14 cellular contexts compared by ENCODE assay signal in the genomic region with DNA sequence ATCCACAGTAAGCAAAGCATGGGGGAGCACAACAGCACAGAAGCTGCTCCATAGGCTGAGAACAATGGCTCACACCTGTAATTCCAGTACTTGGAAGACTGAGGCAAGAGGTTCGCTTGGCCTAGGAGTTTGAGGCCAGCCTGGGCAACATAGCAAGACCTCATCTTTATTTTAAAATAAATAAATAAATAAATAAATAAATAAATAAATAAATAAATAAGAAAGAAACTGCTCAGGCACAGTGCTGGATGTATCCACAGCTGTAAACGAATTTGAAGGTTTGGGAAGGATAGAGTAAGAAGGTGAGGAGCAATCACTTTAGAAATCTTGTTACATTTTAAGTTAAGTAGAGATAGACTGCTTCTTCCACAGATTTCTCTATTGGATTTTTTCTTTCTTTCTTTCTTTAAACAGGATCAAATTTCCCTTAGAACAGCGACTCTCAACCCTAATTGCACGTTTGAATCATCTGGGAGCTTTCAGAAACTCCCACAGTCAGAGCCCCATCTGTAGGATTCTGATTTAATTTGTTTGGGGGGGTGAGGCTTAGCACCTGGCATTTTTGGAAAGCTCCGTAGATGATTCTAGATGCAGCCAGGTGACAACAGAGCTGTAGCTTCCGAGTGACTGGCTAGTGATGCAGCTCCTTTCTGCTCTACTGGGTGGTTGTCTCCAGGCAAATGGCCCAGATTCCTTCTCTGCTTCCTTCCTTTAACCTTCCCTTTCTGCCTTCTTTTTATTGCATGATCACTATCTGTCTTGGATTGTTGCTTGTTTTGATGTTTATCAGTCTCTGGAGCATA. TPM values are rescaled to one million over a fixed set of nuclear protein-coding genes. Genes with fewer than 3 reads are reported as not detected.
DNase-seq lines count a peak whose midpoint lies in the region; ATAC-seq and TF ChIP-seq lines count a peak whose summit lies in the region.
"Had no signal": no experiment of that assay in that cellular context is flagged by ENCODE, and none has a peak within 500 bp of the region (broad histone marks: within the 10 kb centered on the region; RNA-seq: fewer than 3 reads in every experiment).

No MANE protein-coding gene starts in this region.

- H3K27ac ChIP-seq in OCI-LY7 (ENCODE audit: low read depth, low read length, poor library complexity, severe bottlenecking), result no peak overlapping the region
- H3K27ac ChIP-seq: gastrocnemius medialis, right lobe of liver, suprapubic skin had no signal

- CTCF ChIA-PET in OCI-LY7 (lab: Charles Lee; ENCODE audit: unreplicated experiment), result no interaction called here

- POLR2A ChIA-PET in OCI-LY7 (lab: Charles Lee), result interaction anchor here (0.5 to 1.2 kb wide), 4 partner anchors 10 to 375 kb away, joined by 3 to 6 read pairs (median 4); no protein-coding TSS in a partner anchor

- H3K36me3 ChIP-seq in OCI-LY7 (ENCODE audit: insufficient read depth, low read length), result no peaks in the 10 kb centered on the region
- H3K36me3 ChIP-seq: gastrocnemius medialis, right lobe of liver, suprapubic skin had no signal

- no peak overlapping the region for H3K4me3 ChIP-seq in OCI-LY7 (ENCODE audit: low read depth, low read length, poor library complexity, severe bottlenecking)
- H3K4me3 ChIP-seq: gastrocnemius medialis, GM23248, right lobe of liver, suprapubic skin had no signal

- H3K4me1 Mint-ChIP-seq in stimulated activated naive CD8-positive, alpha-beta T cell treated with anti-CD3 and anti-CD28 coated beads, Interleukin-15, Interleukin-2, amounts not matched to agents 100 ng/mL and 50 ng/mL, for 24 hours (ENCODE audit: low read depth), result peaks cover 92% of the 10 kb centered on the region
- H3K4me1 Mint-ChIP-seq in dendritic cell treated with granulocyte-macrophage colony-stimulating factor and Interleukin-4, amounts not matched to agents 40 ng/mL and 50 ng/mL, for 4 days (ENCODE audit: low read depth), result peaks cover 46% of the 10 kb centered on the region

- no peak overlapping the region for H3K4me2 ChIP-seq in OCI-LY7 (ENCODE audit: low read length)

- H3K4me3 Mint-ChIP-seq in stimulated activated naive CD8-positive, alpha-beta T cell treated with anti-CD3 and anti-CD28 coated beads, Interleukin-15, Interleukin-2, amounts not matched to agents 100 ng/mL and 50 ng/mL, for 24 hours, result peak overlapping the region; percentile 51
- no peak overlapping the region for H3K4me3 Mint-ChIP-seq in dendritic cell treated with granulocyte-macrophage colony-stimulating factor and Interleukin-4, amounts not matched to agents 40 ng/mL and 50 ng/mL, for 4 days

- TF ChIP-seq CTCF in OCI-LY7 (conservative IDR thresholded peaks at IDR 0.05; ENCODE audit: low read length), result no peak

- intact Hi-C loops in OCI-LY7 (cut with micrococcal nuclease; ENCODE audit: unreplicated experiment), result no loop called here
- intact Hi-C loops in dendritic cell treated with granulocyte-macrophage colony-stimulating factor and Interleukin-4, amounts not matched to agents 40 ng/mL and 50 ng/mL, for 4 days (cut with micrococcal nuclease), result loop anchor here (5.0 kb wide), 1 partner anchor 663 kb away; no protein-coding TSS in a partner anchor

- peaks cover 7% of the 10 kb centered on the region for H3K36me3 Mint-ChIP-seq in stimulated activated naive CD8-positive, alpha-beta T cell treated with anti-CD3 and anti-CD28 coated beads, Interleukin-15, Interleukin-2, amounts not matched to agents 100 ng/mL and 50 ng/mL, for 24 hours (ENCODE audit: low read depth)
- H3K36me3 Mint-ChIP-seq in dendritic cell treated with granulocyte-macrophage colony-stimulating factor and Interleukin-4, amounts not matched to agents 40 ng/mL and 50 ng/mL, for 4 days (ENCODE audit: low read depth), result no peaks in the 10 kb centered on the region

- no peaks in the 10 kb centered on the region for H3K9me3 ChIP-seq in OCI-LY7 (ENCODE audit: low read length)
- H3K9me3 ChIP-seq: gastrocnemius medialis, right lobe of liver, suprapubic skin had no signal

- H4K20me1 ChIP-seq in OCI-LY7 (ENCODE audit: insufficient read depth, low read length), result no peaks in the 10 kb centered on the region

- H3K9me3 Mint-ChIP-seq in stimulated activated naive CD8-positive, alpha-beta T cell treated with anti-CD3 and anti-CD28 coated beads, Interleukin-15, Interleukin-2, amounts not matched to agents 100 ng/mL and 50 ng/mL, for 24 hours, result no peaks in the 10 kb centered on the region
- H3K9me3 Mint-ChIP-seq in dendritic cell treated with granulocyte-macrophage colony-stimulating factor and Interleukin-4, amounts not matched to agents 40 ng/mL and 50 ng/mL, for 4 days, result no peaks in the 10 kb centered on the region

- H3K4me1 ChIP-seq in OCI-LY7 (ENCODE audit: insufficient read depth, low read length, poor library complexity, severe bottlenecking), result peaks cover 17% of the 10 kb centered on the region
- H3K4me1 ChIP-seq: gastrocnemius medialis, right lobe of liver had no signal

- H3K27ac Mint-ChIP-seq in stimulated activated naive CD8-positive, alpha-beta T cell treated with anti-CD3 and anti-CD28 coated beads, Interleukin-15, Interleukin-2, amounts not matched to agents 100 ng/mL and 50 ng/mL, for 24 hours, result peak overlapping the region; percentile 87
- peak overlapping the region; percentile 24 for H3K27ac Mint-ChIP-seq in dendritic cell treated with granulocyte-macrophage colony-stimulating factor and Interleukin-4, amounts not matched to agents 40 ng/mL and 50 ng/mL, for 4 days

- BruUV-seq in OCI-LY7 (replicated peaks; lab: Mats Ljungman, UMichigan), result no TSS peak

- no peaks in the 10 kb centered on the region for H3K9me2 ChIP-seq in OCI-LY7 (ENCODE audit: insufficient read depth, low read length)

- H2AFZ ChIP-seq in OCI-LY7 (ENCODE audit: low read length), result peak overlapping the region; percentile 70; the same call in 1 of the 2 replicates

- DNase-seq in stimulated activated naive CD8-positive, alpha-beta T cell treated with anti-CD3 and anti-CD28 coated beads, Interleukin-15, Interleukin-2, amounts not matched to agents 100 U/mL and 50 U/mL, for 24 hours, result no peak
- DNase-seq in OCI-LY7 (ENCODE audit: low spot score) (no peak), ACHN (no peak), AG08395 (ENCODE audit: low spot score) (no peak)
- DNase-seq: activated CD4-positive, alpha-beta T cell treated with anti-CD3 and anti-CD28 coated beads for 1 hour; gastrocnemius medialis; GM23248; NCI-H1436; right lobe of liver had no signal

- H3K27me3 Mint-ChIP-seq in stimulated activated naive CD8-positive, alpha-beta T cell treated with anti-CD3 and anti-CD28 coated beads, Interleukin-15, Interleukin-2, amounts not matched to agents 100 ng/mL and 50 ng/mL, for 24 hours, result peaks cover 5% of the 10 kb centered on the region
- H3K27me3 Mint-ChIP-seq in dendritic cell treated with granulocyte-macrophage colony-stimulating factor and Interleukin-4, amounts not matched to agents 40 ng/mL and 50 ng/mL, for 4 days, result peaks cover 2% of the 10 kb centered on the region

- in situ Hi-C loops in ACHN (cut with HindIII; ENCODE audit: low pct_ligation_motif_present, low pct_unique_long_range_greater_than_20kb, low sequenced_read_pairs), result loop anchor here (25.0 kb wide), 1 partner anchor 378 kb away; no protein-coding TSS in a partner anchor

- no peak for ATAC-seq in stimulated activated naive CD8-positive, alpha-beta T cell treated with anti-CD3 and anti-CD28 coated beads, Interleukin-15, Interleukin-2, amounts not matched to agents 100 U/mL and 50 U/mL, for 24 hours
- no peak for ATAC-seq in HG02840 (IDR thresholded peaks at IDR 0.05; ENCODE audit: low FRiP score, unreplicated experiment)
- ATAC-seq in HG02759 (IDR thresholded peaks at IDR 0.05; ENCODE audit: unreplicated experiment), result no peak
- ATAC-seq: gastrocnemius medialis, right lobe of liver had no signal

- H3K79me2 ChIP-seq in OCI-LY7 (ENCODE audit: insufficient read depth, low read depth, low read length), result no peaks in the 10 kb centered on the region

RNA-seq across cellular contexts. Expression of gene S1PR1, which starts 53.5 kb away (rescaled TPM):
- 0.41 and 1.1 TPM in 2 replicates for total RNA-seq in OCI-LY7 (2014; rRNA removed; shearing (Covaris generic))
- total RNA-seq in OCI-LY7 (2022), result 0.13 TPM in 1 of 2 replicates, not detected in the other
